8 cellular contexts compared by ENCODE assay signal in the genomic region with DNA sequence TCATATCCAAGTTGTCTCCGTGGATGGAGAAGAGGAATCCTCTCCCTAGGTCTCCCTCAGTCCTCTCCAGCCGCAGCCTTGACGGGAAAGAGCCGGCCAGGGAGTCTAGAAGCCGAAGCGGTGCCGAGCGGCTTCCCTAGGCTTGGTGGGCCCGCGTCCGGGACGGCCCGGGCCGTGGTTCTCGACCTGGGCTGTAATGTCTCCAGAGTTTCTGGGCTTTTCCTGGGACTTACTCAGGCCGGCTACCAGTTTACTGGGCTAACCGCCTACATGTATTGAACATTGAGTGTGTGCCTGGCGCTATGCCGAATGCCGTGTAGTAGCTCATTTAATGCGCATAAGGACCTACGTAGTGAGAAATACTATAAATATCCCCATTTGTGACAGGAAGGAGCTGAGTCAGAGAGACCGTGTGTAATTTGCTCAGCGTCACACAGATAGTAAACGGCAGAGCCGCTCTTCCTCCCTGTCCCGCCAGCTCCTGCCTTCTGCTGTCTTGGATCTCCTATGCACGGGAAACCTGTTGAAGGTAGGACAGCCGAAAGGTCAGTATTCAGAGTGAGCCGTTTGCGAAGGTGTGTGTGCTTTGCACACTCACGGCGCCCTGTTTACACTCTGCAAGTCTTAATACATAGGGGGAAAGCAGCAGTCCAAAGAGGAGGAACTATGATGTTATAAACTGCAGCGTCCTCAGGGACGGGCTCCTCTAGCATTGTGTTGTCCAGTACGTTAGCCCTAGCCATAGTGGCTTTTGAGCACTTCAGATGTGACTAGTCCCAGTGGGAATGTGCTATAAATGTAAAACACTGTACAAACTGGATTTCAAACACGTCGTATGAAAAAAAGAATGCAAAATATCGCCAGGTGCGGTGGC. TPM values are rescaled to one million over a fixed set of nuclear protein-coding genes. Genes with fewer than 3 reads are reported as not detected.
DNase-seq lines count a peak whose midpoint lies in the region; ATAC-seq and TF ChIP-seq lines count a peak whose summit lies in the region.

No MANE protein-coding gene starts in this region.

- no peak overlapping the region for H2AK5ac ChIP-seq in H9 (ENCODE audit: insufficient read length, low read length)

- peaks cover 16 to 21% of the 10 kb centered on the region in 2 experiments for H3K4me1 Mint-ChIP-seq in H9

- H3K27ac ChIP-seq in H9 (ENCODE audit: insufficient read length, low read depth, low read length) (no peak overlapping the region), SK-N-SH (ENCODE audit: low read depth in 2 of 2, low read length in 1 of 2) (peak overlapping the region; percentile 75 to 94), rectal smooth muscle tissue (ENCODE audit: low read depth, low read length) (peak overlapping the region; percentile 85)

- no peak for TF ChIP-seq RAD21 in SK-N-SH (IDR thresholded peaks at IDR 0.05; ENCODE audit: low read length)

- H4K8ac ChIP-seq in H9 (replicated peaks; ENCODE audit: insufficient read length, low read depth, low read length), result no peak overlapping the region

- H4K91ac ChIP-seq in H9 (ENCODE audit: insufficient read length, low read depth, low read length), result no peak overlapping the region

- H3K9me3 ChIP-seq in H9 (ENCODE audit: control insufficient read depth, low read depth, low read length), result no peaks in the 10 kb centered on the region
- H3K9me3 ChIP-seq in Loucy (ENCODE audit: insufficient read depth, low read depth, low read length), result no peaks in the 10 kb centered on the region
- no peaks in the 10 kb centered on the region for H3K9me3 ChIP-seq in SK-N-SH

- peak; percentile 67 for ATAC-seq in left ventricle myocardium superior

- H4K5ac ChIP-seq in H9 (ENCODE audit: insufficient read length, low read depth, low read length), result no peak overlapping the region

- H3K27me3 ChIP-seq in H9 (ENCODE audit: insufficient read depth, low read length) (no peaks in the 10 kb centered on the region), Loucy (ENCODE audit: insufficient read depth, low read length, poor library complexity, severe bottlenecking) (no peaks in the 10 kb centered on the region), SK-N-SH (ENCODE audit: insufficient read depth) (no peaks in the 10 kb centered on the region), rectal smooth muscle tissue (ENCODE audit: control insufficient read depth, insufficient read depth, low read length) (no peaks in the 10 kb centered on the region)

- DNase-seq in GM03348 (ENCODE audit: low spot score), result peak; percentile 81
- peak; percentile 63 for DNase-seq in H9
- peak; percentile 40 for DNase-seq in SK-N-SH
- peak; percentile 76 for DNase-seq in amniotic epithelial cell (ENCODE audit: low read depth)
- DNase-seq in left ventricle myocardium superior, result peak; percentile 67
- DNase-seq in ecto neural progenitor cell (ENCODE audit: low spot score), result no peak

- no peaks in the 10 kb centered on the region for H3K27me3 Mint-ChIP-seq in H9 (ENCODE audit: low read depth)

- peak overlapping the region; percentile 95 for H3K4me3 ChIP-seq in Loucy (ENCODE audit: low read length, poor library complexity, severe bottlenecking)
- H3K4me3 ChIP-seq in SK-N-SH (ENCODE audit: low read depth in 2 of 2, low read length in 1 of 2), result peak overlapping the region; percentile 65 to 83
- peak overlapping the region; percentile 75 for H3K4me3 ChIP-seq in rectal smooth muscle tissue (ENCODE audit: low read length)

- H3K36me3 Mint-ChIP-seq in H9 (ENCODE audit: insufficient read depth in 1 of 3, low read depth in 3 of 3), result peaks cover 6 to 24% (median 23%) of the 10 kb centered on the region in 3 experiments; a peak in 6 of 7 replicates

- no CpG with 5 or more reads among the region's 40 CpGs for WGBS in H9 (ENCODE audit: extremely low coverage, insufficient read length, low lambda C conversion rate)
- 31% methylated on average over 28 of the region's 40 CpGs for WGBS in SK-N-SH (ENCODE audit: low lambda C conversion rate)

- peaks cover 12% of the 10 kb centered on the region for H3K23me2 ChIP-seq in H9 (ENCODE audit: insufficient read length, low read depth, low read length, poor library complexity, severe bottlenecking)

- H3K9me2 ChIP-seq in Loucy (replicated peaks; ENCODE audit: low read depth, low read length) (no peaks in the 10 kb centered on the region), SK-N-SH (no peaks in the 10 kb centered on the region)

- H2BK20ac ChIP-seq in H9 (ENCODE audit: low read depth, low read length, poor library complexity, severe bottlenecking), result no peak overlapping the region

- H2AFZ ChIP-seq in H9 (ENCODE audit: low read length) (peak overlapping the region; percentile 42), Loucy (ENCODE audit: low read length) (peak overlapping the region; percentile 68), SK-N-SH (ENCODE audit: low read depth) (peak overlapping the region; percentile 81)

- no peak overlapping the region for H2BK120ac ChIP-seq in H9 (ENCODE audit: low read depth, low read length, poor library complexity, severe bottlenecking)

- H3K4me1 ChIP-seq in H9 (ENCODE audit: insufficient read depth, low read length) (no peaks in the 10 kb centered on the region), Loucy (ENCODE audit: insufficient read depth, low read length, poor library complexity, severe bottlenecking) (peaks cover 19% of the 10 kb centered on the region), SK-N-SH (ENCODE audit: control insufficient read depth in 1 of 2, insufficient read depth in 2 of 2, low read depth in 1 of 2, low read length in 1 of 2) (peaks cover 6 to 9% of the 10 kb centered on the region in 2 experiments; a peak in 1 of 4 replicates), rectal smooth muscle tissue (ENCODE audit: control insufficient read depth, insufficient read depth, low read length) (no peaks in the 10 kb centered on the region)

- no peak overlapping the region for H3T11ph ChIP-seq in H9 (ENCODE audit: low read length)

- H3K79me2 ChIP-seq in H9 (ENCODE audit: insufficient read depth, low read length) (no peaks in the 10 kb centered on the region; the same call in 1 of the 2 replicates), Loucy (ENCODE audit: insufficient read depth, low read length) (peaks cover 38% of the 10 kb centered on the region), SK-N-SH (ENCODE audit: insufficient read depth) (peaks cover 40% of the 10 kb centered on the region)

- H3K4me2 ChIP-seq in H9 (ENCODE audit: insufficient read depth, insufficient read length, low read length) (peak overlapping the region; percentile 74), Loucy (ENCODE audit: low read depth, low read length, poor library complexity, severe bottlenecking) (peak overlapping the region; percentile 93), SK-N-SH (peak overlapping the region; percentile 93)

- H3K14ac ChIP-seq in H9 (ENCODE audit: insufficient read depth, low read length), result peak overlapping the region; percentile 52

- H3K36me3 ChIP-seq in Loucy (ENCODE audit: insufficient read depth, low read length) (no peaks in the 10 kb centered on the region), SK-N-SH (replicated peaks in 1 of 2; ENCODE audit: control insufficient read depth in 1 of 2, insufficient read depth in 2 of 2, low read length in 1 of 2) (peaks cover 0 to 3% of the 10 kb centered on the region in 2 experiments), rectal smooth muscle tissue (ENCODE audit: control insufficient read depth, insufficient read depth, low read length) (no peaks in the 10 kb centered on the region)

- H3K56ac ChIP-seq in H9 (ENCODE audit: insufficient read length, low read depth, low read length), result no peak overlapping the region

- POLR2A ChIA-PET in SK-N-SH (lab: Yijun Ruan, JAX), result interaction anchor here (0.6 to 0.8 kb wide), 2 partner anchors 17 to 28 kb away, joined by 3 read pairs; no protein-coding TSS in a partner anchor

- H2BK5ac ChIP-seq in H9 (ENCODE audit: insufficient read length, low read length), result no peak overlapping the region

- CTCF ChIA-PET in SK-N-SH (lab: Yijun Ruan, JAX), result interaction anchor here (0.5 to 2.3 kb wide), 6 partner anchors 9 to 1249 kb away, joined by 3 to 6 read pairs (median 4); partner anchors contain the start of gene BLTP2

- peak overlapping the region; percentile 68 for H3K9ac ChIP-seq in H9 (ENCODE audit: extremely low read depth, insufficient read length, low read length)
- peak overlapping the region; percentile 95 for H3K9ac ChIP-seq in Loucy (ENCODE audit: low read depth, low read length, poor library complexity, severe bottlenecking)
- H3K9ac ChIP-seq in SK-N-SH, result peak overlapping the region; percentile 87
- H3K9ac ChIP-seq in rectal smooth muscle tissue (ENCODE audit: low read length), result peak overlapping the region; percentile 92

- TF ChIP-seq EP300 in SK-N-SH (IDR thresholded peaks at IDR 0.05; ENCODE audit: borderline replicate concordance in 1 of 2, low read depth in 1 of 2, low read length in 1 of 2), result no peak

- intact Hi-C loops in left ventricle myocardium superior (cut with micrococcal nuclease), result no loop called here

- no peak overlapping the region for H2BK15ac ChIP-seq in H9 (ENCODE audit: low read depth, low read length)

- H3F3A ChIP-seq in Loucy (ENCODE audit: low read depth), result no peaks in the 10 kb centered on the region
- H3F3A ChIP-seq in SK-N-SH (replicated peaks; ENCODE audit: insufficient read depth), result peaks cover 25% of the 10 kb centered on the region

- H3K79me1 ChIP-seq in H9 (ENCODE audit: insufficient read depth, low read depth, low read length, poor library complexity, severe bottlenecking), result no peaks in the 10 kb centered on the region

- H3K18ac ChIP-seq in H9 (ENCODE audit: insufficient read length, low read depth, low read length), result no peak overlapping the region

- no peak for TF ChIP-seq CTCF in H9 (conservative IDR thresholded peaks at IDR 0.05)
- TF ChIP-seq CTCF in Loucy (conservative IDR thresholded peaks at IDR 0.05; ENCODE audit: low read length), result no peak
- TF ChIP-seq CTCF in SK-N-SH (IDR thresholded peaks at IDR 0.05), result no peak

- H2BK12ac ChIP-seq in H9 (ENCODE audit: insufficient read length, low read depth, low read length), result no peak overlapping the region

- no peak overlapping the region for H3K23ac ChIP-seq in H9 (ENCODE audit: insufficient read length, low read depth, low read length)

- H3K27ac Mint-ChIP-seq in H9, result peak overlapping the region in 2 of 3 experiments; percentile 62 to 86; a peak in 5 of 7 replicates

- peak overlapping the region; percentile 94 to 97 for H3K4me3 Mint-ChIP-seq in H9

- H4K20me1 ChIP-seq in H9 (ENCODE audit: control insufficient read depth, insufficient read depth, insufficient read length), result no peaks in the 10 kb centered on the region
- H4K20me1 ChIP-seq in Loucy (ENCODE audit: insufficient read depth, low read length, poor library complexity, severe bottlenecking), result no peaks in the 10 kb centered on the region
- no peaks in the 10 kb centered on the region for H4K20me1 ChIP-seq in SK-N-SH (ENCODE audit: insufficient read depth)

- H3K9me3 Mint-ChIP-seq in H9, result no peaks in the 10 kb centered on the region; a peak in 1 of 5 replicates

- no peak overlapping the region for H3K4ac ChIP-seq in H9 (ENCODE audit: low read depth, low read length)

RNA-seq across cellular contexts. Expression of gene SPAG5, which starts 0.7 kb away (rescaled TPM):
- total RNA-seq in H9 (2021), result 114 and 122 TPM in 2 replicates
- polyA plus RNA-seq in SK-N-SH (2012; rRNA removed), result 36.5 and 42.3 TPM in 2 replicates
- 28.0 and 31.0 TPM in 2 replicates for polyA plus RNA-seq in SK-N-SH (2012; cell fraction: cytosol; rRNA removed)
- polyA plus RNA-seq in SK-N-SH (2012; cell fraction: nucleus; rRNA removed), result 100 and 104 TPM in 2 replicates
- total RNA-seq in left ventricle myocardium superior, result 1.1 TPM

RNA-seq across cellular contexts. Expression of gene RSKR, which starts 14.4 kb away (rescaled TPM):
- total RNA-seq in H9 (2021), result 25.2 and 25.8 TPM in 2 replicates
- 7.9 and 13.1 TPM in 2 replicates for polyA plus RNA-seq in SK-N-SH (2012; rRNA removed)
- 1.7 and 2.5 TPM in 2 replicates for polyA plus RNA-seq in SK-N-SH (2012; cell fraction: cytosol; rRNA removed)
- polyA plus RNA-seq in SK-N-SH (2012; cell fraction: nucleus; rRNA removed), result 62.1 and 74.4 TPM in 2 replicates
- 4.0 TPM for total RNA-seq in left ventricle myocardium superior

RNA-seq across cellular contexts. Expression of gene ALDOC, which starts 22.9 kb away (rescaled TPM):
- total RNA-seq in H9 (2021) (53.2 and 58.0 TPM in 2 replicates), left ventricle myocardium superior (380 TPM)
- polyA plus RNA-seq in SK-N-SH (2012; rRNA removed), result 10.1 and 10.3 TPM in 2 replicates
- polyA plus RNA-seq in SK-N-SH (2012; cell fraction: cytosol; rRNA removed), result 5.8 and 9.9 TPM in 2 replicates
- 7.8 and 9.9 TPM in 2 replicates for polyA plus RNA-seq in SK-N-SH (2012; cell fraction: nucleus; rRNA removed)

RNA-seq across cellular contexts. Expression of gene PIGS, which starts 28.2 kb away (rescaled TPM):
- total RNA-seq in H9 (2021) (40.3 and 45.8 TPM in 2 replicates), left ventricle myocardium superior (45.0 TPM)
- polyA plus RNA-seq in SK-N-SH (2012; rRNA removed), result 54.9 and 78.5 TPM in 2 replicates
- polyA plus RNA-seq in SK-N-SH (2012; cell fraction: cytosol; rRNA removed), result 46.0 and 65.3 TPM in 2 replicates
- 60.3 and 73.0 TPM in 2 replicates for polyA plus RNA-seq in SK-N-SH (2012; cell fraction: nucleus; rRNA removed)

RNA-seq across cellular contexts. Expression of gene BLTP2, which starts 45.4 kb away (rescaled TPM):
- total RNA-seq in H9 (2021) (137 and 142 TPM in 2 replicates), left ventricle myocardium superior (73.8 TPM)
- polyA plus RNA-seq in SK-N-SH (2012; rRNA removed), result 46.4 and 77.8 TPM in 2 replicates
- polyA plus RNA-seq in SK-N-SH (2012; cell fraction: cytosol; rRNA removed), result 33.6 and 42.3 TPM in 2 replicates
- 70.9 and 98.6 TPM in 2 replicates for polyA plus RNA-seq in SK-N-SH (2012; cell fraction: nucleus; rRNA removed)

Comparison
In these comparisons a context has a peak if more than half of its experiments do, and no peak if none do; other contexts are left out.
1. RNA of gene SPAG5, which starts 0.7 kb away (total RNA-seq): 114 to 122 TPM in H9; 1.1 TPM in left ventricle myocardium superior (single experiment); every median in the first group is over 10 times any median in the second.
2. Peak in every context shown above with its lines, with median percentiles within 50 percentile points of each other: H2AFZ ChIP-seq, H3K4me2 ChIP-seq, H3K9ac ChIP-seq and H3K4me3 ChIP-seq.